In genomic region chr1:218284917-218285635, GRCh38 we compare ENCODE assay signal across 8 cellular contexts. TPM values are rescaled to one million over a fixed set of nuclear protein-coding genes. Genes with fewer than 3 reads are reported as not detected.
DNase-seq lines count a peak whose midpoint lies in the region; ATAC-seq lines count a peak whose summit lies in the region.

A gene with protein sequence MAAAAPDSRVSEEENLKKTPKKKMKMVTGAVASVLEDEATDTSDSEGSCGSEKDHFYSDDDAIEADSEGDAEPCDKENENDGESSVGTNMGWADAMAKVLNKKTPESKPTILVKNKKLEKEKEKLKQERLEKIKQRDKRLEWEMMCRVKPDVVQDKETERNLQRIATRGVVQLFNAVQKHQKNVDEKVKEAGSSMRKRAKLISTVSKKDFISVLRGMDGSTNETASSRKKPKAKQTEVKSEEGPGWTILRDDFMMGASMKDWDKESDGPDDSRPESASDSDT (plus strand): TSS chr1:218285293. CDS start chr1:218285317, 24 bp downstream.

- H3K9me3 ChIP-seq in mesenchymal stem cell (ENCODE audit: control insufficient read depth, low read length) = no peaks in the 10 kb centered on the region

- peak within 1 kb of the TSS; percentile 96 for H2AFZ ChIP-seq in mesenchymal stem cell (ENCODE audit: low read depth, low read length)

- peaks cover 25 to 30% of the 10 kb centered on the region in 2 donors for H3K4me1 Mint-ChIP-seq in effector memory CD8-positive, alpha-beta T cell (ENCODE audit: low read depth in 2 of 2)

- peak within 1 kb of the TSS in 1 of 2 experiments; percentile 82 for H3K14ac ChIP-seq in mesenchymal stem cell (ENCODE audit: low read length in 2 of 2)

- ATAC-seq in GM21360 (IDR thresholded peaks at IDR 0.05; ENCODE audit: unreplicated experiment) = peak; percentile 100
- ATAC-seq in effector memory CD8-positive, alpha-beta T cell (replicated peaks) = peak; percentile 94

- peak within 1 kb of the TSS; percentile 82 for H3K4me2 ChIP-seq in mesenchymal stem cell (ENCODE audit: low read length, poor library complexity, severe bottlenecking)

- H3K36me3 Mint-ChIP-seq in effector memory CD8-positive, alpha-beta T cell (ENCODE audit: insufficient read depth) = peaks cover 8% of the 10 kb centered on the region

- H3K27ac ChIP-seq in mesenchymal stem cell (ENCODE audit: low read length, poor library complexity, severe bottlenecking) = peak within 1 kb of the TSS; percentile 38

- POLR2A ChIA-PET in activated CD8-positive, alpha-beta memory T cell treated with anti-CD3 and anti-CD28 coated beads for 36 hours (lab: Charles Lee) = interaction anchor here (0.8 kb wide), 1 partner anchor 9 kb away, joined by 8 read pairs; no protein-coding TSS in a partner anchor

- no peak within 1 kb of the TSS for H3K23ac ChIP-seq in mesenchymal stem cell (ENCODE audit: low read length in 2 of 2)

- no peaks in the 10 kb centered on the region for H3K36me3 ChIP-seq in mesenchymal stem cell (ENCODE audit: control insufficient read depth in 1 of 2, insufficient read depth in 2 of 2, low read depth in 1 of 2, low read length in 2 of 2)

- H3K18ac ChIP-seq in mesenchymal stem cell (ENCODE audit: low read depth in 1 of 2, low read length in 2 of 2) = peak within 1 kb of the TSS; percentile 31 to 100

- H3K79me1 ChIP-seq in mesenchymal stem cell (replicated peaks; ENCODE audit: low read length, poor library complexity, severe bottlenecking) = peaks cover 7% of the 10 kb centered on the region

- H2BK120ac ChIP-seq in mesenchymal stem cell (ENCODE audit: low read depth, low read length) = peak within 1 kb of the TSS; percentile 58

- no peaks in the 10 kb centered on the region for H3K9me3 Mint-ChIP-seq in effector memory CD8-positive, alpha-beta T cell

- peak within 1 kb of the TSS; percentile 94 to 99 for H3K4me3 ChIP-seq in mesenchymal stem cell (ENCODE audit: insufficient read depth in 1 of 2, low read depth in 1 of 2, low read length in 2 of 2)

- peak within 1 kb of the TSS; percentile 87 to 98 for H3K27ac Mint-ChIP-seq in effector memory CD8-positive, alpha-beta T cell

- H3K4me1 ChIP-seq in mesenchymal stem cell (ENCODE audit: control insufficient read depth, insufficient read depth, low read depth, low read length) = peaks cover 5% of the 10 kb centered on the region

- WGBS in mesenchymal stem cell = under 1% methylated on average over 42 of the region's 45 CpGs

- peak within 1 kb of the TSS; percentile 82 for H2BK15ac ChIP-seq in mesenchymal stem cell (ENCODE audit: low read depth, poor library complexity, severe bottlenecking)

- H2BK5ac ChIP-seq in mesenchymal stem cell (ENCODE audit: low read depth, low read length, poor library complexity, severe bottlenecking) = no peak within 1 kb of the TSS

- no peak within 1 kb of the TSS for H2AK5ac ChIP-seq in mesenchymal stem cell (ENCODE audit: low read length, severe bottlenecking)

- H2BK12ac ChIP-seq in mesenchymal stem cell (ENCODE audit: low read length in 2 of 2) = peak within 1 kb of the TSS; percentile 6 to 80

- peak within 1 kb of the TSS; percentile 86 to 98 for H3K4me3 Mint-ChIP-seq in effector memory CD8-positive, alpha-beta T cell

- peak within 1 kb of the TSS; percentile 98 for H4K8ac ChIP-seq in mesenchymal stem cell (ENCODE audit: low read length)

- DNase-seq in COR-L47 (lab: John Stamatoyannopoulos, UW) (peak; percentile 93), HT-29 (ENCODE audit: low spot score) (peak; percentile 94), NOMO-1 treated with DMSO at 0.1 percent for 48 hours (lab: John Stamatoyannopoulos, UW; ENCODE audit: unreplicated experiment) (peak; percentile 78), mesenchymal stem cell (peak; percentile 92)
- peak; percentile 78 to 85 (median 79) for DNase-seq in effector memory CD8-positive, alpha-beta T cell
- peak; percentile 68 for DNase-seq in stimulated activated CD8-positive, alpha-beta memory T cell treated with anti-CD3 and anti-CD28 coated beads, Interleukin-12 subunit alpha, Interleukin-12 subunit beta, amount 100 ng/mL, for 24 hours (ENCODE audit: extremely low read depth)

- H3K27me3 ChIP-seq in mesenchymal stem cell (ENCODE audit: control insufficient read depth in 1 of 2, insufficient read depth in 1 of 2, low read length in 2 of 2) = no peaks in the 10 kb centered on the region

- H4K91ac ChIP-seq in mesenchymal stem cell (ENCODE audit: low read length) = peak within 1 kb of the TSS; percentile 84

- peak within 1 kb of the TSS; percentile 92 for H3K9ac ChIP-seq in mesenchymal stem cell (ENCODE audit: low read length)

- peaks cover 3 to 18% of the 10 kb centered on the region in 2 donors for H3K27me3 Mint-ChIP-seq in effector memory CD8-positive, alpha-beta T cell

- peak within 1 kb of the TSS; percentile 73 to 89 for H3K4ac ChIP-seq in mesenchymal stem cell (ENCODE audit: low read depth in 1 of 2, low read length in 2 of 2)

- CTCF ChIA-PET in activated CD8-positive, alpha-beta memory T cell treated with anti-CD3 and anti-CD28 coated beads for 36 hours (lab: Charles Lee) = interaction anchor here (2.0 kb wide), 1 partner anchor 10 kb away, joined by 7 read pairs; no protein-coding TSS in a partner anchor

RNA-seq across cellular contexts. Expression of the gene that starts here (rescaled TPM):
- total RNA-seq in HT-29 (2014; rRNA removed; shearing (Covaris generic)) = 3.3 and 6.5 TPM in 2 replicates
- 10 to 100 TPM; 40.3 to 44.4 TPM for total RNA-seq in activated CD8-positive, alpha-beta memory T cell treated with anti-CD3 and anti-CD28 coated beads for 36 hours
- polyA plus RNA-seq in mesenchymal stem cell (2013, experiment 1 of 2) = 40.0 TPM
- polyA plus RNA-seq in mesenchymal stem cell (2013, experiment 2 of 2) = 36.7 TPM

Comparison
In these comparisons a context has a peak if more than half of its experiments do, and no peak if none do; other contexts are left out.
1. Peak in every context shown above with its lines: DNase-seq, ATAC-seq, H3K4me3 ChIP-seq and H3K27ac ChIP-seq.